In genomic region chr3:35644461-35644860, GRCh38 we compare ENCODE assay signal across 29 cellular contexts. TPM values are rescaled to one million over a fixed set of nuclear protein-coding genes. Genes with fewer than 3 reads are reported as not detected.
A peak's percentile ranks its signal among the peaks of the same experiment; 100 is the strongest.
DNase-seq lines count a peak whose midpoint lies in the region; ATAC-seq, FAIRE-seq and TF ChIP-seq lines count a peak whose summit lies in the region.
"Had no signal": no experiment of that assay in that cellular context is flagged by ENCODE, and none has a peak within 500 bp of the region (broad histone marks: within the 10 kb centered on the region; RNA-seq: fewer than 3 reads in every experiment).

No MANE protein-coding gene starts in this region.

- no peaks in the 10 kb centered on the region; a peak in 1 of 22 replicates for H3K36me3 ChIP-seq in BLaER1 treated with 17β-estradiol and CSF1 and Interleukin-3, amounts not matched to agents 10 nM and 100 nM
- H3K36me3 ChIP-seq in OCI-LY1 (ENCODE audit: insufficient read depth, low read length) (no peaks in the 10 kb centered on the region), gastrocnemius medialis (no peaks in the 10 kb centered on the region), kidney (ENCODE audit: control insufficient read depth in 1 of 2, insufficient read depth in 2 of 2, low read length in 2 of 2) (no peaks in the 10 kb centered on the region)
- H3K36me3 ChIP-seq: BE2C had no signal

- ATAC-seq in gastrocnemius medialis (no peak), GM18519 (IDR thresholded peaks at IDR 0.05; ENCODE audit: low FRiP score, unreplicated experiment) (no peak)
- ATAC-seq: GM12878, HCT116, HepG2, K562 had no signal

- intact Hi-C loops in gastrocnemius medialis (cut with DNase I; ENCODE audit: low total_unique reads) (no loop called here), kidney (cut with DNase I) (no loop called here)

- peaks cover 5% of the 10 kb centered on the region for H3K9me3 Mint-ChIP-seq in glutamatergic neuron (ENCODE audit: unreplicated experiment)
- H3K9me3 Mint-ChIP-seq: CD4-positive, alpha-beta T cell had no signal

- H3K27me3 ChIP-seq in BLaER1 treated with 17β-estradiol and CSF1 and Interleukin-3, amounts not matched to agents 10 nM and 100 nM: peaks cover 50 to 72% (median 59%) of the 10 kb centered on the region in 11 experiments
- H3K27me3 ChIP-seq in OCI-LY1 (ENCODE audit: insufficient read depth, low read length): no peaks in the 10 kb centered on the region
- no peaks in the 10 kb centered on the region for H3K27me3 ChIP-seq in gastrocnemius medialis

- H4K20me1 ChIP-seq in BLaER1 treated with 17β-estradiol and CSF1 and Interleukin-3, amounts not matched to agents 10 nM and 100 nM: peaks cover 0 to 15% (median 0%) of the 10 kb centered on the region in 11 experiments; a peak in 3 of 22 replicates
- H4K20me1 ChIP-seq in OCI-LY1 (ENCODE audit: insufficient read depth, low read length): no peaks in the 10 kb centered on the region

- H3K9me2 ChIP-seq in OCI-LY1 (ENCODE audit: low read depth, low read length): no peaks in the 10 kb centered on the region

- H3K27ac Mint-ChIP-seq in glutamatergic neuron (ENCODE audit: unreplicated experiment): no peak overlapping the region
- H3K27ac Mint-ChIP-seq: CD4-positive, alpha-beta T cell had no signal

- peak overlapping the region in 7 of 11 experiments; percentile 13 to 85 (median 53); a peak in 11 of 22 replicates for H3K9ac ChIP-seq in BLaER1 treated with 17β-estradiol and CSF1 and Interleukin-3, amounts not matched to agents 10 nM and 100 nM
- H3K9ac ChIP-seq in OCI-LY1 (ENCODE audit: low read length) (no peak overlapping the region), kidney (ENCODE audit: low read length in 2 of 2) (no peak overlapping the region)

- no peaks in the 10 kb centered on the region for H3K79me2 ChIP-seq in OCI-LY1 (ENCODE audit: insufficient read depth, low read length)

- peak overlapping the region; percentile 52 for H3K4me3 Mint-ChIP-seq in glutamatergic neuron (ENCODE audit: unreplicated experiment)
- H3K4me3 Mint-ChIP-seq: CD4-positive, alpha-beta T cell had no signal

- no peak for TF ChIP-seq POLR2A in gastrocnemius medialis (IDR thresholded peaks at IDR 0.05)

- POLR2A ChIA-PET in RWPE1 (lab: Yijun Ruan, JAX; ENCODE audit: low non-redundant PET): no interaction called here

- peak overlapping the region in 6 of 11 experiments; percentile 34 to 81 (median 68); a peak in 12 of 22 replicates for H3K27ac ChIP-seq in BLaER1 treated with 17β-estradiol and CSF1 and Interleukin-3, amounts not matched to agents 10 nM and 100 nM
- no peak overlapping the region for H3K27ac ChIP-seq in OCI-LY1 (ENCODE audit: low read depth, low read length, poor library complexity, severe bottlenecking)
- H3K27ac ChIP-seq in gastrocnemius medialis: peak overlapping the region; percentile 88 to 94 (median 92)
- H3K27ac ChIP-seq in kidney (ENCODE audit: low read depth in 2 of 2, low read length in 2 of 2): no peak overlapping the region
- H3K27ac ChIP-seq in RWPE1: no peak overlapping the region

- peaks cover 24 to 52% (median 36%) of the 10 kb centered on the region in 10 experiments; a peak in 19 of 20 replicates for H3K4me1 ChIP-seq in BLaER1 treated with 17β-estradiol and CSF1 and Interleukin-3, amounts not matched to agents 10 nM and 100 nM
- peaks cover 37% of the 10 kb centered on the region for H3K4me1 ChIP-seq in OCI-LY1 (ENCODE audit: insufficient read depth, low read length, severe bottlenecking)
- H3K4me1 ChIP-seq in gastrocnemius medialis: peaks cover 29 to 39% of the 10 kb centered on the region in 2 donors
- H3K4me1 ChIP-seq in kidney (ENCODE audit: control insufficient read depth in 1 of 2, insufficient read depth in 1 of 2, low read depth in 1 of 2, low read length in 2 of 2): peaks cover 3 to 4% of the 10 kb centered on the region in 2 donors
- H3K4me1 ChIP-seq: BE2C had no signal

- DNase-seq in glutamatergic neuron (no peak), gastrocnemius medialis (no peak), epidermal melanocyte (ENCODE audit: insufficient read length, low spot score) (no peak), kidney (no peak), RWPE1 (ENCODE audit: low spot score) (no peak)
- DNase-seq: 8988T; ACHN; BE2C; CD4-positive, alpha-beta T cell; GOT3; MM.1S; NCI-H2029; NCI-H446; NCI-H524 treated with DMSO at 0.1 percent for 48 hours; NCI-H82; RPMI8226; SHP77 had no signal

- peak overlapping the region in 6 of 10 experiments; percentile 4 to 77 (median 70); a peak in 9 of 20 replicates for H3K4me3 ChIP-seq in BLaER1 treated with 17β-estradiol and CSF1 and Interleukin-3, amounts not matched to agents 10 nM and 100 nM
- H3K4me3 ChIP-seq in OCI-LY1 (ENCODE audit: low read depth, low read length, poor library complexity, severe bottlenecking): no peak overlapping the region
- peak overlapping the region; percentile 67 to 77 (median 74) for H3K4me3 ChIP-seq in gastrocnemius medialis
- H3K4me3 ChIP-seq in kidney (ENCODE audit: low read length in 2 of 2): no peak overlapping the region
- H3K4me3 ChIP-seq: GM12878, K562 had no signal

- CTCF ChIA-PET in RWPE1 (lab: Yijun Ruan, JAX): no interaction called here

- peak overlapping the region; percentile 53; the same call in 1 of the 2 replicates for H2AFZ ChIP-seq in OCI-LY1 (ENCODE audit: low read length)

- no peaks in the 10 kb centered on the region for H3F3A ChIP-seq in OCI-LY1 (ENCODE audit: insufficient read depth, low read length)

- H3K27me3 Mint-ChIP-seq in glutamatergic neuron (ENCODE audit: unreplicated experiment): no peaks in the 10 kb centered on the region

- FAIRE-seq in kidney (lab: Jason Lieb, UNC): no peak
- FAIRE-seq: D721Med, G401.6, GM12878, HepG2, K562 had no signal

- in situ Hi-C loops in gastrocnemius medialis (cut with MboI; ENCODE audit: low sequenced_read_pairs in 4 of 4): no loop called here

- H3K9me3 ChIP-seq in BLaER1 treated with 17β-estradiol and CSF1 and Interleukin-3, amounts not matched to agents 10 nM and 100 nM (replicated peaks in 1 of 11): no peaks in the 10 kb centered on the region
- H3K9me3 ChIP-seq in OCI-LY1 (ENCODE audit: low read length): no peaks in the 10 kb centered on the region
- no peaks in the 10 kb centered on the region for H3K9me3 ChIP-seq in gastrocnemius medialis
- no peaks in the 10 kb centered on the region for H3K9me3 ChIP-seq in kidney (ENCODE audit: control insufficient read depth in 1 of 2, low read length in 2 of 2)
- H3K9me3 ChIP-seq: BE2C had no signal

- H3K4me1 Mint-ChIP-seq in glutamatergic neuron (ENCODE audit: low read depth, unreplicated experiment): peaks cover 18% of the 10 kb centered on the region

- H3K4me2 ChIP-seq in BLaER1 treated with 17β-estradiol and CSF1 and Interleukin-3, amounts not matched to agents 10 nM and 100 nM: peak overlapping the region in 10 of 11 experiments; percentile 21 to 96 (median 80); a peak in 17 of 22 replicates
- no peak overlapping the region for H3K4me2 ChIP-seq in OCI-LY1 (ENCODE audit: low read length)

- TF ChIP-seq CTCF in OCI-LY1 (IDR thresholded peaks at IDR 0.05; ENCODE audit: low read length) (no peak), glutamatergic neuron (IDR thresholded peaks at IDR 0.05; ENCODE audit: partially characterized antibody, unreplicated experiment) (no peak), gastrocnemius medialis (IDR thresholded peaks at IDR 0.05 in 4 of 5, conservative IDR thresholded peaks at IDR 0.05 in 1 of 5) (no peak), kidney (IDR thresholded peaks at IDR 0.05; ENCODE audit: borderline replicate concordance, extremely low read depth, insufficient read depth) (no peak), RWPE1 (conservative IDR thresholded peaks at IDR 0.05; ENCODE audit: low read depth) (no peak)

- no peaks in the 10 kb centered on the region for H3K36me3 Mint-ChIP-seq in glutamatergic neuron (ENCODE audit: unreplicated experiment)

RNA-seq across cellular contexts. Expression of gene ARPP21, which starts 5.1 kb away (rescaled TPM):
- total RNA-seq in glutamatergic neuron (ENCODE audit: unreplicated experiment): 10.3 TPM
- total RNA-seq in gastrocnemius medialis: 10 to 100 TPM; 58.7 to 93.8 (median 67.5) TPM
- 0.44 TPM for total RNA-seq in kidney
- polyA plus RNA-seq in kidney (ENCODE audit: insufficient read depth, low read depth, low replicate concordance): 0.11 TPM
- total RNA-seq: CD4-positive, alpha-beta T cell; Daoy; GM12878; HepG2; HT1080; K562; SK-MEL-5 had no signal
- polyA plus RNA-seq: GM12878, HepG2, K562 had no signal

Comparison
In these comparisons a context has a peak if more than half of its experiments do, and no peak if none do; other contexts are left out.
1. H3K27ac ChIP-seq: peak in BLaER1 treated with 17β-estradiol and CSF1 and Interleukin-3, amounts not matched to agents 10 nM and 100 nM (6 of 11) and gastrocnemius medialis (4 of 4); none in OCI-LY1 (single experiment), kidney (0 of 2) and RWPE1 (single experiment).
2. H3K4me3 ChIP-seq: peak in BLaER1 treated with 17β-estradiol and CSF1 and Interleukin-3, amounts not matched to agents 10 nM and 100 nM (6 of 10) and gastrocnemius medialis (4 of 4); none in OCI-LY1 (single experiment) and kidney (0 of 2).
3. H3K9ac ChIP-seq: peak in BLaER1 treated with 17β-estradiol and CSF1 and Interleukin-3, amounts not matched to agents 10 nM and 100 nM (7 of 11); none in OCI-LY1 (single experiment) and kidney (0 of 2).